In the genomic region with DNA sequence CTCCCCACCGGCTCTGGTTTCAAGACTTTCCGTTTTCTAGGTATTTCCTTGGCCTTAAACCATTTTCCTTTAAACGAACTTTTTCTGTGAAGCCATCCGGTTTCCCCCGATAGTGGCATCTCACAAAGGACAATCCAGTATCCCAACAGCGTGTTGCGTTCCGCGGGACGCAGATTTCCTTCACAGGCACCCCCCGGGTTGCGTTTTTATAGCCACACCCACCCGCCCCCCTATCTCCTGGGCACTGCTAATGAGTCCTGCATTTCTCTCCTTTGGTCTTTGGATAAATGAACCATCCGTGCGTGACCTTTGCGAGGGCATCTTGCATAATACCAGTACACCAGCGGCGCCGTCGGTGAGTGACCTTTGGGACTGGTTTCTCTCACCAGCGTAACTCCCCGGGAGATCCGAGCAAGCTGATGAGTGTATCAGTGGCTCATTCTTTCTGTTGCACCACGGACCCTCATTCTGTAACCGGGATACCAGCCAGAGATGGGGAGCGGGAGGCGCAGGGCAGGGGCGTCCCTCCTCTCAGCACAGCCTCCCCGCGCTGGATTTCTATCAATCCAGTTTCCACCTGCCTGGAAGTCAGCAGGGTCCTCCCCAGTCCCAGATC, we compare ENCODE assay signal across 1 cellular context.
TF ChIP-seq lines count a peak whose summit lies in the region.

No MANE protein-coding gene starts in this region.

TF ChIP-seq in K562, 482 proteins besides CTCF, POLR2A, EP300 and RAD21 (continued from another document and continues in another):
- no peak for TF ChIP-seq CCAR2 (IDR thresholded peaks at IDR 0.05; ENCODE audit: low read depth, low read length)
- TF ChIP-seq, protein P1, sequence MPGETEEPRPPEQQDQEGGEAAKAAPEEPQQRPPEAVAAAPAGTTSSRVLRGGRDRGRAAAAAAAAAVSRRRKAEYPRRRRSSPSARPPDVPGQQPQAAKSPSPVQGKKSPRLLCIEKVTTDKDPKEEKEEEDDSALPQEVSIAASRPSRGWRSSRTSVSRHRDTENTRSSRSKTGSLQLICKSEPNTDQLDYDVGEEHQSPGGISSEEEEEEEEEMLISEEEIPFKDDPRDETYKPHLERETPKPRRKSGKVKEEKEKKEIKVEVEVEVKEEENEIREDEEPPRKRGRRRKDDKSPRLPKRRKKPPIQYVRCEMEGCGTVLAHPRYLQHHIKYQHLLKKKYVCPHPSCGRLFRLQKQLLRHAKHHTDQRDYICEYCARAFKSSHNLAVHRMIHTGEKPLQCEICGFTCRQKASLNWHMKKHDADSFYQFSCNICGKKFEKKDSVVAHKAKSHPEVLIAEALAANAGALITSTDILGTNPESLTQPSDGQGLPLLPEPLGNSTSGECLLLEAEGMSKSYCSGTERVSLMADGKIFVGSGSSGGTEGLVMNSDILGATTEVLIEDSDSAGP (CRISPR knock-in tag; IDR thresholded peaks at IDR 0.05): no peak; the same call in 1 of the 2 replicates
- TF ChIP-seq TSHZ1 (CRISPR knock-in tag; IDR thresholded peaks at IDR 0.05): no peak
- TF ChIP-seq, protein P2, sequence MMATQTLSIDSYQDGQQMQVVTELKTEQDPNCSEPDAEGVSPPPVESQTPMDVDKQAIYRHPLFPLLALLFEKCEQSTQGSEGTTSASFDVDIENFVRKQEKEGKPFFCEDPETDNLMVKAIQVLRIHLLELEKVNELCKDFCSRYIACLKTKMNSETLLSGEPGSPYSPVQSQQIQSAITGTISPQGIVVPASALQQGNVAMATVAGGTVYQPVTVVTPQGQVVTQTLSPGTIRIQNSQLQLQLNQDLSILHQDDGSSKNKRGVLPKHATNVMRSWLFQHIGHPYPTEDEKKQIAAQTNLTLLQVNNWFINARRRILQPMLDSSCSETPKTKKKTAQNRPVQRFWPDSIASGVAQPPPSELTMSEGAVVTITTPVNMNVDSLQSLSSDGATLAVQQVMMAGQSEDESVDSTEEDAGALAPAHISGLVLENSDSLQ (IDR thresholded peaks at IDR 0.05): no peak
- TF ChIP-seq ZNF445 (CRISPR knock-in tag; IDR thresholded peaks at IDR 0.05; ENCODE audit: low read depth): no peak
- TF ChIP-seq, protein P3, sequence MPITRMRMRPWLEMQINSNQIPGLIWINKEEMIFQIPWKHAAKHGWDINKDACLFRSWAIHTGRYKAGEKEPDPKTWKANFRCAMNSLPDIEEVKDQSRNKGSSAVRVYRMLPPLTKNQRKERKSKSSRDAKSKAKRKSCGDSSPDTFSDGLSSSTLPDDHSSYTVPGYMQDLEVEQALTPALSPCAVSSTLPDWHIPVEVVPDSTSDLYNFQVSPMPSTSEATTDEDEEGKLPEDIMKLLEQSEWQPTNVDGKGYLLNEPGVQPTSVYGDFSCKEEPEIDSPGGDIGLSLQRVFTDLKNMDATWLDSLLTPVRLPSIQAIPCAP (CRISPR knock-in tag; IDR thresholded peaks at IDR 0.05; ENCODE audit: borderline replicate concordance): 0 out of 2 replicates have a peak, but pooled peaks have one; percentile 59
- no peak for TF ChIP-seq HMG20A (CRISPR knock-in tag; conservative IDR thresholded peaks at IDR 0.05)
- no peak for TF ChIP-seq MBD2 (IDR thresholded peaks at IDR 0.05; ENCODE audit: borderline replicate concordance, low read depth)
- TF ChIP-seq NONO (IDR thresholded peaks at IDR 0.05; ENCODE audit: low read depth in 2 of 2, low read length in 1 of 2): no peak
- no peak for TF ChIP-seq RBM39 (optimal IDR thresholded peaks at IDR 0.05; ENCODE audit: low read depth, low read length)
- no peak for TF ChIP-seq ZNF318 (IDR thresholded peaks at IDR 0.05; ENCODE audit: borderline replicate concordance in 1 of 2, low read depth in 1 of 2)
- TF ChIP-seq ZZZ3 (IDR thresholded peaks at IDR 0.05): no peak
- TF ChIP-seq, protein P4, sequence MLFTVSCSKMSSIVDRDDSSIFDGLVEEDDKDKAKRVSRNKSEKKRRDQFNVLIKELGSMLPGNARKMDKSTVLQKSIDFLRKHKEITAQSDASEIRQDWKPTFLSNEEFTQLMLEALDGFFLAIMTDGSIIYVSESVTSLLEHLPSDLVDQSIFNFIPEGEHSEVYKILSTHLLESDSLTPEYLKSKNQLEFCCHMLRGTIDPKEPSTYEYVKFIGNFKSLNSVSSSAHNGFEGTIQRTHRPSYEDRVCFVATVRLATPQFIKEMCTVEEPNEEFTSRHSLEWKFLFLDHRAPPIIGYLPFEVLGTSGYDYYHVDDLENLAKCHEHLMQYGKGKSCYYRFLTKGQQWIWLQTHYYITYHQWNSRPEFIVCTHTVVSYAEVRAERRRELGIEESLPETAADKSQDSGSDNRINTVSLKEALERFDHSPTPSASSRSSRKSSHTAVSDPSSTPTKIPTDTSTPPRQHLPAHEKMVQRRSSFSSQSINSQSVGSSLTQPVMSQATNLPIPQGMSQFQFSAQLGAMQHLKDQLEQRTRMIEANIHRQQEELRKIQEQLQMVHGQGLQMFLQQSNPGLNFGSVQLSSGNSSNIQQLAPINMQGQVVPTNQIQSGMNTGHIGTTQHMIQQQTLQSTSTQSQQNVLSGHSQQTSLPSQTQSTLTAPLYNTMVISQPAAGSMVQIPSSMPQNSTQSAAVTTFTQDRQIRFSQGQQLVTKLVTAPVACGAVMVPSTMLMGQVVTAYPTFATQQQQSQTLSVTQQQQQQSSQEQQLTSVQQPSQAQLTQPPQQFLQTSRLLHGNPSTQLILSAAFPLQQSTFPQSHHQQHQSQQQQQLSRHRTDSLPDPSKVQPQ (CRISPR knock-in tag; IDR thresholded peaks at IDR 0.05; ENCODE audit: borderline replicate concordance): no peak
- TF ChIP-seq FOXA3 (CRISPR knock-in tag; conservative IDR thresholded peaks at IDR 0.05 in 1 of 2, IDR thresholded peaks at IDR 0.05 in 1 of 2): no peak
- no peak for TF ChIP-seq SPI1 (IDR thresholded peaks at IDR 0.05; ENCODE audit: borderline replicate concordance, low read depth, low read length)
- TF ChIP-seq NR2C2 (CRISPR knock-in tag; IDR thresholded peaks at IDR 0.05): no peak
- TF ChIP-seq NR2C2 (tag; IDR thresholded peaks at IDR 0.05): peak; percentile 78
- TF ChIP-seq ZNF717 (CRISPR knock-in tag; IDR thresholded peaks at IDR 0.05): no peak
- no peak for TF ChIP-seq NCOA4 (IDR thresholded peaks at IDR 0.05; ENCODE audit: partially characterized antibody)
- TF ChIP-seq, protein P5, sequence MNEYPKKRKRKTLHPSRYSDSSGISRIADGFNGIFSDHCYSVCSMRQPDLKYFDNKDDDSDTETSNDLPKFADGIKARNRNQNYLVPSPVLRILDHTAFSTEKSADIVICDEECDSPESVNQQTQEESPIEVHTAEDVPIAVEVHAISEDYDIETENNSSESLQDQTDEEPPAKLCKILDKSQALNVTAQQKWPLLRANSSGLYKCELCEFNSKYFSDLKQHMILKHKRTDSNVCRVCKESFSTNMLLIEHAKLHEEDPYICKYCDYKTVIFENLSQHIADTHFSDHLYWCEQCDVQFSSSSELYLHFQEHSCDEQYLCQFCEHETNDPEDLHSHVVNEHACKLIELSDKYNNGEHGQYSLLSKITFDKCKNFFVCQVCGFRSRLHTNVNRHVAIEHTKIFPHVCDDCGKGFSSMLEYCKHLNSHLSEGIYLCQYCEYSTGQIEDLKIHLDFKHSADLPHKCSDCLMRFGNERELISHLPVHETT (CRISPR knock-in tag; conservative IDR thresholded peaks at IDR 0.05 in 1 of 2, IDR thresholded peaks at IDR 0.05 in 1 of 2): no peak
- TF ChIP-seq GABPA (tag; conservative IDR thresholded peaks at IDR 0.05; ENCODE audit: low read depth): peak; percentile 18
- no peak for TF ChIP-seq ZNF324 (CRISPR knock-in tag; IDR thresholded peaks at IDR 0.05)
- no peak for TF ChIP-seq TAF1 (IDR thresholded peaks at IDR 0.05; ENCODE audit: control insufficient read depth, extremely low read depth, insufficient read depth, low read length, severe bottlenecking)
- TF ChIP-seq RBM22 (IDR thresholded peaks at IDR 0.05; ENCODE audit: low read depth, low read length, poor library complexity, severe bottlenecking): no peak
- TF ChIP-seq CREB3 (tag; conservative IDR thresholded peaks at IDR 0.05; ENCODE audit: low read depth): no peak
- no peak for TF ChIP-seq SIN3B (IDR thresholded peaks at IDR 0.05; ENCODE audit: low read depth)
- TF ChIP-seq UBTF (IDR thresholded peaks at IDR 0.05; ENCODE audit: borderline replicate concordance in 1 of 2, low read depth in 2 of 2, low read length in 2 of 2): 0 out of 4 replicates have a peak, but pooled peaks have one; percentile 33 to 35
